8 cellular contexts compared by ENCODE assay signal in genomic region chr6:30541515-30542403, GRCh38. TPM values are rescaled to one million over a fixed set of nuclear protein-coding genes. Genes with fewer than 3 reads are reported as not detected.
DNase-seq lines count a peak whose midpoint lies in the region; ATAC-seq and TF ChIP-seq lines count a peak whose summit lies in the region.

No MANE protein-coding gene starts in this region.

- peak; percentile 99 for TF ChIP-seq CTCF in epithelial cell of proximal tubule (conservative IDR thresholded peaks at IDR 0.05; ENCODE audit: low read depth, low read length)

- no peak for TF ChIP-seq EP300 in Ishikawa (IDR thresholded peaks at IDR 0.05; ENCODE audit: borderline replicate concordance)

- peak overlapping the region; percentile 34 for H3K4me3 ChIP-seq in epithelial cell of proximal tubule (ENCODE audit: low read depth, low read length)

- peak; percentile 74 for TF ChIP-seq RAD21 in Ishikawa (IDR thresholded peaks at IDR 0.05; ENCODE audit: low read depth)

- ATAC-seq in HG02938 (IDR thresholded peaks at IDR 0.05; ENCODE audit: unreplicated experiment), result no peak

- DNase-seq in GF-D8 (lab: John Stamatoyannopoulos, UW) (peak; percentile 42), OCI-M2 (lab: John Stamatoyannopoulos, UW; ENCODE audit: unreplicated experiment) (peak; percentile 71), activated T-cell treated with anti-CD3 and anti-CD28 coated beads for 48 hours (ENCODE audit: low read depth) (peak; percentile 71), epithelial cell of proximal tubule (ENCODE audit: low read depth) (no peak), mucosa of gallbladder (ENCODE audit: low spot score) (peak; percentile 77)
- peak; percentile 54 to 70 for DNase-seq in stimulated activated CD8-positive, alpha-beta memory T cell treated with anti-CD3 and anti-CD28 coated beads, Interleukin-4, amount 100 ng/mL, for 1 hour (ENCODE audit: low read depth in 2 of 2, low spot score in 1 of 2)

TF ChIP-seq in Ishikawa, 13 proteins besides CTCF, POLR2A, EP300 and RAD21:
- TF ChIP-seq USF1 (IDR thresholded peaks at IDR 0.05), result no peak
- TF ChIP-seq MAX (IDR thresholded peaks at IDR 0.05), result peak; percentile 38; the same call in 1 of the 2 replicates
- TF ChIP-seq YY1 (IDR thresholded peaks at IDR 0.05; ENCODE audit: low read depth), result peak; percentile 37; the same call in 1 of the 2 replicates
- TF ChIP-seq TEAD4 (IDR thresholded peaks at IDR 0.05), result no peak

RNA-seq across cellular contexts. Expression of gene GNL1, which starts 14.5 kb away (rescaled TPM):
- 46.1 and 46.3 TPM in 2 replicates for total RNA-seq in epithelial cell of proximal tubule
- 68.1 TPM for total RNA-seq in mucosa of gallbladder

RNA-seq across cellular contexts. Expression of gene PRR3, which starts 15.3 kb away (rescaled TPM):
- total RNA-seq in epithelial cell of proximal tubule, result 4.6 and 5.2 TPM in 2 replicates
- total RNA-seq in mucosa of gallbladder, result 8.0 TPM

RNA-seq across cellular contexts. Expression of gene ABCF1, which starts 29.5 kb away (rescaled TPM):
- total RNA-seq in epithelial cell of proximal tubule (49.0 and 70.5 TPM in 2 replicates), mucosa of gallbladder (48.7 TPM)

RNA-seq across cellular contexts. Expression of gene HLA-E, which starts 52.5 kb away (rescaled TPM):
- 56.9 and 93.3 TPM in 2 replicates for total RNA-seq in epithelial cell of proximal tubule
- 385 TPM for total RNA-seq in mucosa of gallbladder
